1 cellular context compared by ENCODE assay signal in the genomic region with DNA sequence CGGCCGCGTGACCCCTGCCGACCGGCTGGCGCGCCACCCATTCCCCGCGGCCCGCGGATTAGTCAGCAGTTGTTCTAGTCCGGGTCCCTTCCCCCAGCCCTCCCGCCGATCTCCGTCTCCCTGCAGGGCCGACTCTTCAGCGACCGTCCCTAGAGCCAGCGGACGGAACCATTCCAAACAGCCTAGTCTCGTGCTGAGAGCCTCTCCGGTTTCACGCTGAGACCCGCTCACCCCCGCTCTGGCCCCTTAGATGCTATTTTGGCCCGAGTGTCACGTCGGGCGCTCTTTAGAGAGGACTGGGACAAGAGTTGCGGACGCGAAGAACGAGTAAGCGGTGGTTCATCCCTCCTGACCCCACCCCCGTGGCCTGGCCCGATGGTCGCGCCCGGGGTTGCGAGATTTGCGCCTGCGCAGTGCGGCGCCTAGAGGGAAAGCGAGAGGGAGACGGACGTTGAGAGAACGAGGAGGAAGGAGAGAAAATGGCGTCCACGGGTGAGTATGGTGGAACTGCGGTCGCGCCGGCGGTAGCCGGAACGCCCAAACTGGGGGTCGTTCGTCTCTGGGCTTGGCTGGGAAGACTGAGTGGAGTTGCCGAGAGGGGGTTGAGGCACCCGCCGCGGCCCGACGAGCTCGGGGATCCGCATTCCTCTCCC.
TF ChIP-seq lines count a peak whose summit lies in the region.

A gene with protein sequence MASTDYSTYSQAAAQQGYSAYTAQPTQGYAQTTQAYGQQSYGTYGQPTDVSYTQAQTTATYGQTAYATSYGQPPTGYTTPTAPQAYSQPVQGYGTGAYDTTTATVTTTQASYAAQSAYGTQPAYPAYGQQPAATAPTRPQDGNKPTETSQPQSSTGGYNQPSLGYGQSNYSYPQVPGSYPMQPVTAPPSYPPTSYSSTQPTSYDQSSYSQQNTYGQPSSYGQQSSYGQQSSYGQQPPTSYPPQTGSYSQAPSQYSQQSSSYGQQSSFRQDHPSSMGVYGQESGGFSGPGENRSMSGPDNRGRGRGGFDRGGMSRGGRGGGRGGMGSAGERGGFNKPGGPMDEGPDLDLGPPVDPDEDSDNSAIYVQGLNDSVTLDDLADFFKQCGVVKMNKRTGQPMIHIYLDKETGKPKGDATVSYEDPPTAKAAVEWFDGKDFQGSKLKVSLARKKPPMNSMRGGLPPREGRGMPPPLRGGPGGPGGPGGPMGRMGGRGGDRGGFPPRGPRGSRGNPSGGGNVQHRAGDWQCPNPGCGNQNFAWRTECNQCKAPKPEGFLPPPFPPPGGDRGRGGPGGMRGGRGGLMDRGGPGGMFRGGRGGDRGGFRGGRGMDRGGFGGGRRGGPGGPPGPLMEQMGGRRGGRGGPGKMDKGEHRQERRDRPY (plus strand): TSS at position 411 of the 653 bp plus-strand sequence. CDS start 69 bp downstream, at position 480.
A gene (minus strand): TSS at position 124 of the 653 bp plus-strand sequence. CDS start 2,355 bp downstream, outside the sequence.

TF ChIP-seq in HEK293, 187 proteins besides CTCF, POLR2A, EP300 and RAD21 (continued from another document and continues in another):
- TF ChIP-seq ZNF19 (tag by site-specific recombination; IDR thresholded peaks at IDR 0.05; ENCODE audit: low read depth) (no peak), ZNF112 (tag by site-specific recombination; IDR thresholded peaks at IDR 0.05) (no peak), ZNF621 (tag by site-specific recombination; IDR thresholded peaks at IDR 0.05) (no peak), ZNF747 (tag by site-specific recombination; IDR thresholded peaks at IDR 0.05) (no peak), RBAK (tag by site-specific recombination; IDR thresholded peaks at IDR 0.05) (no peak), ZBTB8A (tag by site-specific recombination; IDR thresholded peaks at IDR 0.05) (peak; percentile 83), KLF8 (tag by site-specific recombination; IDR thresholded peaks at IDR 0.05) (peak; percentile 82), SP7 (tag by site-specific recombination; IDR thresholded peaks at IDR 0.05) (peak; percentile 91), ZNF792 (tag by site-specific recombination; IDR thresholded peaks at IDR 0.05) (no peak), ZNF530 (tag by site-specific recombination; IDR thresholded peaks at IDR 0.05; ENCODE audit: low read depth) (no peak), SP3 (tag by site-specific recombination; IDR thresholded peaks at IDR 0.05) (peak; percentile 65), KLF16 (tag by site-specific recombination; IDR thresholded peaks at IDR 0.05) (peak; percentile 75), ZNF473 (tag by site-specific recombination; IDR thresholded peaks at IDR 0.05) (no peak), ZNF521 (tag by site-specific recombination; IDR thresholded peaks at IDR 0.05) (no peak), ZNF302 (tag by site-specific recombination; IDR thresholded peaks at IDR 0.05; ENCODE audit: low read depth) (no peak), WT1 (tag by site-specific recombination; IDR thresholded peaks at IDR 0.05) (peak; percentile 45; the same call in 1 of the 2 replicates), ZNF768 (tag by site-specific recombination; IDR thresholded peaks at IDR 0.05) (no peak), ZNF133 (tag by site-specific recombination; IDR thresholded peaks at IDR 0.05) (no peak), ZNF514 (tag by site-specific recombination; IDR thresholded peaks at IDR 0.05) (no peak), OSR2 (tag by site-specific recombination; IDR thresholded peaks at IDR 0.05) (no peak), ZNF837 (tag by site-specific recombination; IDR thresholded peaks at IDR 0.05) (no peak), ZFP69B (tag by site-specific recombination; IDR thresholded peaks at IDR 0.05) (peak; percentile 78)
- TF ChIP-seq, protein P1, sequence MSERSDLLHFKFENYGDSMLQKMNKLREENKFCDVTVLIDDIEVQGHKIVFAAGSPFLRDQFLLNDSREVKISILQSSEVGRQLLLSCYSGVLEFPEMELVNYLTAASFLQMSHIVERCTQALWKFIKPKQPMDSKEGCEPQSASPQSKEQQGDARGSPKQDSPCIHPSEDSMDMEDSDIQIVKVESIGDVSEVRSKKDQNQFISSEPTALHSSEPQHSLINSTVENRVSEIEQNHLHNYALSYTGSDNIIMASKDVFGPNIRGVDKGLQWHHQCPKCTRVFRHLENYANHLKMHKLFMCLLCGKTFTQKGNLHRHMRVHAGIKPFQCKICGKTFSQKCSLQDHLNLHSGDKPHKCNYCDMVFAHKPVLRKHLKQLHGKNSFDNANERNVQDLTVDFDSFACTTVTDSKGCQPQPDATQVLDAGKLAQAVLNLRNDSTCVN (tag by site-specific recombination; optimal IDR thresholded peaks at IDR 0.05): peak; percentile 98
- TF ChIP-seq, protein P2, sequence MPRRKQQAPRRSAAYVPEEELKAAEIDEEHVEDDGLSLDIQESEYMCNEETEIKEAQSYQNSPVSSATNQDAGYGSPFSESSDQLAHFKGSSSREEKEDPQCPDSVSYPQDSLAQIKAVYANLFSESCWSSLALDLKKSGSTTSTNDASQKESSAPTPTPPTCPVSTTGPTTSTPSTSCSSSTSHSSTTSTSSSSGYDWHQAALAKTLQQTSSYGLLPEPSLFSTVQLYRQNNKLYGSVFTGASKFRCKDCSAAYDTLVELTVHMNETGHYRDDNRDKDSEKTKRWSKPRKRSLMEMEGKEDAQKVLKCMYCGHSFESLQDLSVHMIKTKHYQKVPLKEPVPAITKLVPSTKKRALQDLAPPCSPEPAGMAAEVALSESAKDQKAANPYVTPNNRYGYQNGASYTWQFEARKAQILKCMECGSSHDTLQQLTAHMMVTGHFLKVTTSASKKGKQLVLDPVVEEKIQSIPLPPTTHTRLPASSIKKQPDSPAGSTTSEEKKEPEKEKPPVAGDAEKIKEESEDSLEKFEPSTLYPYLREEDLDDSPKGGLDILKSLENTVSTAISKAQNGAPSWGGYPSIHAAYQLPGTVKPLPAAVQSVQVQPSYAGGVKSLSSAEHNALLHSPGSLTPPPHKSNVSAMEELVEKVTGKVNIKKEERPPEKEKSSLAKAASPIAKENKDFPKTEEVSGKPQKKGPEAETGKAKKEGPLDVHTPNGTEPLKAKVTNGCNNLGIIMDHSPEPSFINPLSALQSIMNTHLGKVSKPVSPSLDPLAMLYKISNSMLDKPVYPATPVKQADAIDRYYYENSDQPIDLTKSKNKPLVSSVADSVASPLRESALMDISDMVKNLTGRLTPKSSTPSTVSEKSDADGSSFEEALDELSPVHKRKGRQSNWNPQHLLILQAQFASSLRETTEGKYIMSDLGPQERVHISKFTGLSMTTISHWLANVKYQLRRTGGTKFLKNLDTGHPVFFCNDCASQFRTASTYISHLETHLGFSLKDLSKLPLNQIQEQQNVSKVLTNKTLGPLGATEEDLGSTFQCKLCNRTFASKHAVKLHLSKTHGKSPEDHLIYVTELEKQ (tag by site-specific recombination; IDR thresholded peaks at IDR 0.05; ENCODE audit: borderline replicate concordance): 0 out of 2 replicates have a peak, but pooled peaks have one; percentile 45
- TF ChIP-seq, protein P3, sequence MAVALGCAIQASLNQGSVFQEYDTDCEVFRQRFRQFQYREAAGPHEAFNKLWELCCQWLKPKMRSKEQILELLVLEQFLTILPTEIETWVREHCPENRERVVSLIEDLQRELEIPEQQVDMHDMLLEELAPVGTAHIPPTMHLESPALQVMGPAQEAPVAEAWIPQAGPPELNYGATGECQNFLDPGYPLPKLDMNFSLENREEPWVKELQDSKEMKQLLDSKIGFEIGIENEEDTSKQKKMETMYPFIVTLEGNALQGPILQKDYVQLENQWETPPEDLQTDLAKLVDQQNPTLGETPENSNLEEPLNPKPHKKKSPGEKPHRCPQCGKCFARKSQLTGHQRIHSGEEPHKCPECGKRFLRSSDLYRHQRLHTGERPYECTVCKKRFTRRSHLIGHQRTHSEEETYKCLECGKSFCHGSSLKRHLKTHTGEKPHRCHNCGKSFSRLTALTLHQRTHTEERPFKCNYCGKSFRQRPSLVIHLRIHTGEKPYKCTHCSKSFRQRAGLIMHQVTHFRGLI (tag by site-specific recombination; IDR thresholded peaks at IDR 0.05): no peak
- TF ChIP-seq, protein P4, sequence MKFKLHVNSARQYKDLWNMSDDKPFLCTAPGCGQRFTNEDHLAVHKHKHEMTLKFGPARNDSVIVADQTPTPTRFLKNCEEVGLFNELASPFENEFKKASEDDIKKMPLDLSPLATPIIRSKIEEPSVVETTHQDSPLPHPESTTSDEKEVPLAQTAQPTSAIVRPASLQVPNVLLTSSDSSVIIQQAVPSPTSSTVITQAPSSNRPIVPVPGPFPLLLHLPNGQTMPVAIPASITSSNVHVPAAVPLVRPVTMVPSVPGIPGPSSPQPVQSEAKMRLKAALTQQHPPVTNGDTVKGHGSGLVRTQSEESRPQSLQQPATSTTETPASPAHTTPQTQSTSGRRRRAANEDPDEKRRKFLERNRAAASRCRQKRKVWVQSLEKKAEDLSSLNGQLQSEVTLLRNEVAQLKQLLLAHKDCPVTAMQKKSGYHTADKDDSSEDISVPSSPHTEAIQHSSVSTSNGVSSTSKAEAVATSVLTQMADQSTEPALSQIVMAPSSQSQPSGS (tag by site-specific recombination; IDR thresholded peaks at IDR 0.05; ENCODE audit: low read depth): no peak
- TF ChIP-seq, protein P5, sequence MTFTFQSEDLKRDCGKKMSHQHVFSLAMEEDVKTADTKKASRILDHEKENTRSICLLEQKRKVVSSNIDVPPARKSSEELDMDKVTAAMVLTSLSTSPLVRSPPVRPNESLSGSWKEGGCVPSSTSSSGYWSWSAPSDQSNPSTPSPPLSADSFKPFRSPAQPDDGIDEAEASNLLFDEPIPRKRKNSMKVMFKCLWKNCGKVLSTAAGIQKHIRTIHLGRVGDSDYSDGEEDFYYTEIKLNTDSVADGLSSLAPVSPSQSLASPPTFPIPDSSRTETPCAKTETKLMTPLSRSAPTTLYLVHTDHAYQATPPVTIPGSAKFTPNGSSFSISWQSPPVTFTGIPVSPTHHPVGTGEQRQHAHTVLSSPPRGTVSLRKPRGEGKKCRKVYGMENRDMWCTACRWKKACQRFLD (tag by site-specific recombination; IDR thresholded peaks at IDR 0.05): no peak; the same call in 1 of the 2 replicates
- TF ChIP-seq, protein P6, sequence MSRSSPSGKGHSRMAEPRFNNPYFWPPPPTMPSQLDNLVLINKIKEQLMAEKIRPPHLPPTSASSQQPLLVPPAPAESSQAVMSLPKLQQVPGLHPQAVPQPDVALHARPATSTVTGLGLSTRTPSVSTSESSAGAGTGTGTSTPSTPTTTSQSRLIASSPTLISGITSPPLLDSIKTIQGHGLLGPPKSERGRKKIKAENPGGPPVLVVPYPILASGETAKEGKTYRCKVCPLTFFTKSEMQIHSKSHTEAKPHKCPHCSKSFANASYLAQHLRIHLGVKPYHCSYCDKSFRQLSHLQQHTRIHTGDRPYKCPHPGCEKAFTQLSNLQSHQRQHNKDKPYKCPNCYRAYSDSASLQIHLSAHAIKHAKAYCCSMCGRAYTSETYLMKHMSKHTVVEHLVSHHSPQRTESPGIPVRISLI (tag by site-specific recombination; IDR thresholded peaks at IDR 0.05): no peak
- TF ChIP-seq, protein P7, sequence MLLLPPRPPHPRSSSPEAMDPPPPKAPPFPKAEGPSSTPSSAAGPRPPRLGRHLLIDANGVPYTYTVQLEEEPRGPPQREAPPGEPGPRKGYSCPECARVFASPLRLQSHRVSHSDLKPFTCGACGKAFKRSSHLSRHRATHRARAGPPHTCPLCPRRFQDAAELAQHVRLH (tag by site-specific recombination; IDR thresholded peaks at IDR 0.05): peak; percentile 87
- TF ChIP-seq, protein P8, sequence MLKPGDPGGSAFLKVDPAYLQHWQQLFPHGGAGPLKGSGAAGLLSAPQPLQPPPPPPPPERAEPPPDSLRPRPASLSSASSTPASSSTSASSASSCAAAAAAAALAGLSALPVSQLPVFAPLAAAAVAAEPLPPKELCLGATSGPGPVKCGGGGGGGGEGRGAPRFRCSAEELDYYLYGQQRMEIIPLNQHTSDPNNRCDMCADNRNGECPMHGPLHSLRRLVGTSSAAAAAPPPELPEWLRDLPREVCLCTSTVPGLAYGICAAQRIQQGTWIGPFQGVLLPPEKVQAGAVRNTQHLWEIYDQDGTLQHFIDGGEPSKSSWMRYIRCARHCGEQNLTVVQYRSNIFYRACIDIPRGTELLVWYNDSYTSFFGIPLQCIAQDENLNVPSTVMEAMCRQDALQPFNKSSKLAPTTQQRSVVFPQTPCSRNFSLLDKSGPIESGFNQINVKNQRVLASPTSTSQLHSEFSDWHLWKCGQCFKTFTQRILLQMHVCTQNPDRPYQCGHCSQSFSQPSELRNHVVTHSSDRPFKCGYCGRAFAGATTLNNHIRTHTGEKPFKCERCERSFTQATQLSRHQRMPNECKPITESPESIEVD (tag by site-specific recombination; IDR thresholded peaks at IDR 0.05): no peak
- TF ChIP-seq, protein P9, sequence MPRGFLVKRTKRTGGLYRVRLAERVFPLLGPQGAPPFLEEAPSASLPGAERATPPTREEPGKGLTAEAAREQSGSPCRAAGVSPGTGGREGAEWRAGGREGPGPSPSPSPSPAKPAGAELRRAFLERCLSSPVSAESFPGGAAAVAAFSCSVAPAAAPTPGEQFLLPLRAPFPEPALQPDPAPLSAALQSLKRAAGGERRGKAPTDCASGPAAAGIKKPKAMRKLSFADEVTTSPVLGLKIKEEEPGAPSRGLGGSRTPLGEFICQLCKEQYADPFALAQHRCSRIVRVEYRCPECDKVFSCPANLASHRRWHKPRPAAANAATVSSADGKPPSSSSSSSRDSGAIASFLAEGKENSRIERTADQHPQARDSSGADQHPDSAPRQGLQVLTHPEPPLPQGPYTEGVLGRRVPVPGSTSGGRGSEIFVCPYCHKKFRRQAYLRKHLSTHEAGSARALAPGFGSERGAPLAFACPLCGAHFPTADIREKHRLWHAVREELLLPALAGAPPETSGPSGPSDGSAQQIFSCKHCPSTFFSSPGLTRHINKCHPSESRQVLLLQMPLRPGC (tag by site-specific recombination; IDR thresholded peaks at IDR 0.05): peak; percentile 59; the same call in 1 of the 2 replicates
- TF ChIP-seq, protein P10, sequence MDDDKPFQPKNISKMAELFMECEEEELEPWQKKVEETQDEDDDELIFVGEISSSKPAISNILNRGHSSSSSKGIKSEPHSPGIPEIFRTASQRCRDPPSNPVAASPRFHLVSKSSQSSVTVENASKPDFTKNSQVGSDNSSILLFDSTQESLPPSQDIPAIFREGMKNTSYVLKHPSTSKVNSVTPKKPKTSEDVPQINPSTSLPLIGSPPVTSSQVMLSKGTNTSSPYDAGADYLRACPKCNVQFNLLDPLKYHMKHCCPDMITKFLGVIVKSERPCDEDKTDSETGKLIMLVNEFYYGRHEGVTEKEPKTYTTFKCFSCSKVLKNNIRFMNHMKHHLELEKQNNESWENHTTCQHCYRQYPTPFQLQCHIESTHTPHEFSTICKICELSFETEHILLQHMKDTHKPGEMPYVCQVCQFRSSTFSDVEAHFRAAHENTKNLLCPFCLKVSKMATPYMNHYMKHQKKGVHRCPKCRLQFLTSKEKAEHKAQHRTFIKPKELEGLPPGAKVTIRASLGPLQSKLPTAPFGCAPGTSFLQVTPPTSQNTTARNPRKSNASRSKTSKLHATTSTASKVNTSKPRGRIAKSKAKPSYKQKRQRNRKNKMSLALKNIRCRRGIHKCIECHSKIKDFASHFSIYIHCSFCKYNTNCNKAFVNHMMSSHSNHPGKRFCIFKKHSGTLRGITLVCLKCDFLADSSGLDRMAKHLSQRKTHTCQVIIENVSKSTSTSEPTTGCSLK (tag by site-specific recombination; IDR thresholded peaks at IDR 0.05): no peak
- TF ChIP-seq, protein P11, sequence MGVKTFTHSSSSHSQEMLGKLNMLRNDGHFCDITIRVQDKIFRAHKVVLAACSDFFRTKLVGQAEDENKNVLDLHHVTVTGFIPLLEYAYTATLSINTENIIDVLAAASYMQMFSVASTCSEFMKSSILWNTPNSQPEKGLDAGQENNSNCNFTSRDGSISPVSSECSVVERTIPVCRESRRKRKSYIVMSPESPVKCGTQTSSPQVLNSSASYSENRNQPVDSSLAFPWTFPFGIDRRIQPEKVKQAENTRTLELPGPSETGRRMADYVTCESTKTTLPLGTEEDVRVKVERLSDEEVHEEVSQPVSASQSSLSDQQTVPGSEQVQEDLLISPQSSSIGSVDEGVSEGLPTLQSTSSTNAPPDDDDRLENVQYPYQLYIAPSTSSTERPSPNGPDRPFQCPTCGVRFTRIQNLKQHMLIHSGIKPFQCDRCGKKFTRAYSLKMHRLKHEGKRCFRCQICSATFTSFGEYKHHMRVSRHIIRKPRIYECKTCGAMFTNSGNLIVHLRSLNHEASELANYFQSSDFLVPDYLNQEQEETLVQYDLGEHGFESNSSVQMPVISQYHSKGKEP (tag by site-specific recombination; IDR thresholded peaks at IDR 0.05): no peak
